11 cellular contexts compared by ENCODE assay signal in genomic region chr10:129959544-129960492, GRCh38. TPM values are rescaled to one million over a fixed set of nuclear protein-coding genes. Genes with fewer than 3 reads are reported as not detected.
DNase-seq lines count a peak whose midpoint lies in the region; ATAC-seq and TF ChIP-seq lines count a peak whose summit lies in the region.
"Had no signal": no experiment of that assay in that cellular context is flagged by ENCODE, and none has a peak within 500 bp of the region (broad histone marks: within the 10 kb centered on the region; RNA-seq: fewer than 3 reads in every experiment).

No MANE protein-coding gene starts in this region.

- no peak for ATAC-seq in activated CD4-positive, alpha-beta T cell treated with anti-CD3 and anti-CD28 coated beads for 36 hours
- ATAC-seq in left lung, result no peak

- no peak overlapping the region for H2BK15ac ChIP-seq in mesendoderm (replicated peaks; ENCODE audit: low read depth)

- no peaks in the 10 kb centered on the region for H3F3A ChIP-seq in MM.1S (ENCODE audit: insufficient read depth, low read length)

- H3K4me3 Mint-ChIP-seq in activated CD4-positive, alpha-beta T cell treated with anti-CD3 and anti-CD28 coated beads for 36 hours, result peak overlapping the region; percentile 32

- H3K4me3 ChIP-seq in ascending aorta (peak overlapping the region; percentile 32 to 50), mesendoderm (ENCODE audit: low read length) (no peak overlapping the region), stomach (peak overlapping the region; percentile 18 to 41 (median 26)), left lung (no peak overlapping the region), MM.1S (ENCODE audit: low read length) (no peak overlapping the region)

- H2BK120ac ChIP-seq in mesendoderm (ENCODE audit: low read depth, low read length), result no peak overlapping the region

- no peak overlapping the region for H4K5ac ChIP-seq in mesendoderm (ENCODE audit: low read length)

- H3K27me3 Mint-ChIP-seq in activated CD4-positive, alpha-beta T cell treated with anti-CD3 and anti-CD28 coated beads for 36 hours, result peaks cover 66% of the 10 kb centered on the region

- H4K8ac ChIP-seq in mesendoderm (ENCODE audit: low read depth, low read length), result no peak overlapping the region

- no peak overlapping the region for H3K23ac ChIP-seq in mesendoderm (ENCODE audit: low read length)

- H3K36me3 ChIP-seq in ascending aorta, result no peaks in the 10 kb centered on the region
- no peaks in the 10 kb centered on the region for H3K36me3 ChIP-seq in mesendoderm (ENCODE audit: control insufficient read depth, insufficient read depth, low read length)
- no peaks in the 10 kb centered on the region for H3K36me3 ChIP-seq in stomach
- no peaks in the 10 kb centered on the region for H3K36me3 ChIP-seq in left lung
- no peaks in the 10 kb centered on the region for H3K36me3 ChIP-seq in MM.1S (replicated peaks; ENCODE audit: insufficient read depth, low read length)
- H3K36me3 ChIP-seq: upper lobe of left lung had no signal

- H3K56ac ChIP-seq in mesendoderm (ENCODE audit: low read length), result peak overlapping the region; percentile 54

- no peaks in the 10 kb centered on the region for H3K79me2 ChIP-seq in mesendoderm (ENCODE audit: control insufficient read depth, insufficient read depth, low read length)
- no peaks in the 10 kb centered on the region for H3K79me2 ChIP-seq in MM.1S (ENCODE audit: low read length)

- H3K18ac ChIP-seq in mesendoderm (ENCODE audit: low read length), result peak overlapping the region; percentile 61

- no peaks in the 10 kb centered on the region for H3K79me1 ChIP-seq in mesendoderm (ENCODE audit: low read length)

- H3K27ac ChIP-seq in ascending aorta (peak overlapping the region in 1 of 2 donors; percentile 35), mesendoderm (ENCODE audit: low read depth, low read length) (no peak overlapping the region), stomach (peak overlapping the region in 2 of 5 donors; percentile 3 to 16), left lung (no peak overlapping the region), MM.1S (ENCODE audit: low read length) (no peak overlapping the region)
- H3K27ac ChIP-seq: upper lobe of left lung had no signal

- H4K20me1 ChIP-seq in MM.1S (ENCODE audit: insufficient read depth, low read length), result no peaks in the 10 kb centered on the region

- peak overlapping the region; percentile 54 for H3K4me2 ChIP-seq in mesendoderm (ENCODE audit: low read length)
- H3K4me2 ChIP-seq in MM.1S (ENCODE audit: low read depth, low read length), result no peak overlapping the region

- no peak for TF ChIP-seq EP300 in stomach (IDR thresholded peaks at IDR 0.05)

- no peak overlapping the region for H3K4ac ChIP-seq in mesendoderm (ENCODE audit: low read depth, low read length)

- H2BK5ac ChIP-seq in mesendoderm (ENCODE audit: low read length), result no peak overlapping the region

- no peak overlapping the region for H2AK5ac ChIP-seq in mesendoderm (ENCODE audit: low read length)

- no peak for TF ChIP-seq POLR2A in stomach (IDR thresholded peaks at IDR 0.05)

- no peaks in the 10 kb centered on the region for H3K9me2 ChIP-seq in MM.1S (replicated peaks; ENCODE audit: insufficient read depth, low read length)

- H3K9ac ChIP-seq in mesendoderm (ENCODE audit: low read length), result peak overlapping the region; percentile 21
- H3K9ac ChIP-seq in MM.1S (ENCODE audit: low read length), result no peak overlapping the region

- no peaks in the 10 kb centered on the region for H3K9me3 ChIP-seq in ascending aorta
- H3K9me3 ChIP-seq in stomach, result peaks cover 0 to 7% (median 0%) of the 10 kb centered on the region in 4 donors
- no peaks in the 10 kb centered on the region for H3K9me3 ChIP-seq in left lung
- H3K9me3 ChIP-seq in MM.1S (replicated peaks; ENCODE audit: insufficient read depth, low read length), result no peaks in the 10 kb centered on the region
- H3K9me3 ChIP-seq: upper lobe of left lung had no signal

- H3K4me1 ChIP-seq in ascending aorta, result peaks cover 3 to 15% of the 10 kb centered on the region in 2 donors
- H3K4me1 ChIP-seq in mesendoderm (ENCODE audit: control insufficient read depth, low read depth, low read length), result peaks cover 4% of the 10 kb centered on the region
- peaks cover 33 to 52% (median 44%) of the 10 kb centered on the region in 4 donors for H3K4me1 ChIP-seq in stomach
- peaks cover 0 to 39% of the 10 kb centered on the region in 2 donors for H3K4me1 ChIP-seq in left lung
- H3K4me1 ChIP-seq in MM.1S (ENCODE audit: low read length), result no peaks in the 10 kb centered on the region

- POLR2A ChIA-PET in activated CD4-positive, alpha-beta T cell treated with anti-CD3 and anti-CD28 coated beads for 36 hours (lab: Charles Lee), result no interaction called here

- no peaks in the 10 kb centered on the region for H3K9me3 Mint-ChIP-seq in activated CD4-positive, alpha-beta T cell treated with anti-CD3 and anti-CD28 coated beads for 36 hours (ENCODE audit: low read depth)

- H3K27ac Mint-ChIP-seq in activated CD4-positive, alpha-beta T cell treated with anti-CD3 and anti-CD28 coated beads for 36 hours, result no peak overlapping the region

- DNase-seq in activated CD4-positive, alpha-beta T cell treated with anti-CD3 and anti-CD28 coated beads for 36 hours, result no peak
- DNase-seq in activated CD4-positive, alpha-beta T cell treated with anti-CD3 and anti-CD28 coated beads, Interleukin-2, amount 50 U/mL, for 48 hours, result no peak
- peak in 1 of 2 donors; percentile 60 for DNase-seq in ascending aorta (ENCODE audit: low spot score in 2 of 2)
- no peak for DNase-seq in mesendoderm
- DNase-seq in stomach, result peak; percentile 15
- no peak for DNase-seq in stimulated activated CD4-positive, alpha-beta T cell treated with anti-CD3 and anti-CD28 coated beads, Interleukin-2, amount 100 ng/mL, for 48 hours
- no peak for DNase-seq in left lung
- DNase-seq in MM.1S, result no peak
- DNase-seq: effector CD4-positive, alpha-beta T cell; NCI-H748 treated with DMSO at 0.1 percent for 48 hours had no signal

- CTCF ChIA-PET in activated CD4-positive, alpha-beta T cell treated with anti-CD3 and anti-CD28 coated beads for 36 hours (lab: Charles Lee), result no interaction called here

- intact Hi-C loops in activated CD4-positive, alpha-beta T cell treated with anti-CD3 and anti-CD28 coated beads for 36 hours (cut with DNase I, micrococcal nuclease), result loop anchor here (5.0 to 10.0 kb wide), 4 partner anchors 147 to 493 kb away; partner anchors contain the start of genes C10orf143 (in 1 of the 2) and MGMT (in 1 of the 2)
- intact Hi-C loops in ascending aorta (cut with DNase I), result loop anchor here (5.0 kb wide), 3 partner anchors 177 to 863 kb away; partner anchors contain the start of genes GLRX3 and MGMT
- intact Hi-C loops in stomach (cut with DNase I; ENCODE audit: low total_unique reads), result no loop called here
- intact Hi-C loops in left lung (cut with DNase I), result loop anchor here in 1 of 2 donors (10.0 kb wide), 1 partner anchor 925 kb away; no protein-coding TSS in a partner anchor

- no CpG with 5 or more reads among the region's 84 CpGs for WGBS in mesendoderm (ENCODE audit: extremely low coverage, insufficient coverage, low lambda C conversion rate)
- 12 to 20% (median 12%) methylated on average over 47 to 84 of the region's 84 CpGs for WGBS in stomach, 5 donors

- H2AFZ ChIP-seq in MM.1S (ENCODE audit: low read length), result no peak overlapping the region

- TF ChIP-seq CTCF in ascending aorta (IDR thresholded peaks at IDR 0.05) (no peak), stomach (IDR thresholded peaks at IDR 0.05) (no peak), left lung (IDR thresholded peaks at IDR 0.05) (no peak), MM.1S (IDR thresholded peaks at IDR 0.05; ENCODE audit: low read length) (no peak)

- H3K27me3 ChIP-seq in ascending aorta, result peaks cover 27% of the 10 kb centered on the region
- H3K27me3 ChIP-seq in mesendoderm (ENCODE audit: insufficient read depth, low read length, poor library complexity), result peaks cover 38% of the 10 kb centered on the region
- peaks cover 63 to 100% (median 86%) of the 10 kb centered on the region in 3 donors for H3K27me3 ChIP-seq in stomach
- peaks cover 96 to 100% of the 10 kb centered on the region in 2 donors for H3K27me3 ChIP-seq in left lung
- H3K27me3 ChIP-seq in MM.1S (replicated peaks; ENCODE audit: insufficient read depth, low read length), result no peaks in the 10 kb centered on the region

- no peaks in the 10 kb centered on the region for H3K36me3 Mint-ChIP-seq in activated CD4-positive, alpha-beta T cell treated with anti-CD3 and anti-CD28 coated beads for 36 hours (ENCODE audit: low read depth)

- H3K4me1 Mint-ChIP-seq in activated CD4-positive, alpha-beta T cell treated with anti-CD3 and anti-CD28 coated beads for 36 hours, result peaks cover 26% of the 10 kb centered on the region

RNA-seq across cellular contexts. Expression of gene EBF3, which starts 4.3 kb away (rescaled TPM):
- total RNA-seq in activated CD4-positive, alpha-beta T cell treated with anti-CD3 and anti-CD28 coated beads for 36 hours, result not detected
- 20.2 TPM for total RNA-seq in ascending aorta
- polyA plus RNA-seq in mesendoderm (2013, experiment 1 of 2), result 0.87 TPM
- 0.76 TPM for polyA plus RNA-seq in mesendoderm (2013, experiment 2 of 2)
- total RNA-seq in stomach, result 1 to 10 TPM in 1 of 5 donors, under 1 TPM in 1, not detected in 3; 0.58 to 7.3 TPM
- polyA plus RNA-seq in stomach, result under 1 TPM; 0.19 to 0.63 (median 0.31) TPM
- under 1 TPM in 1 of 2 donors, not detected in 1; 0.10 TPM for total RNA-seq in left lung

Comparison
In these comparisons a context has a peak if more than half of its experiments do, and no peak if none do; other contexts are left out.
1. H3K4me3 ChIP-seq: peak in ascending aorta (2 of 2) and stomach (4 of 4); none in mesendoderm (single experiment), left lung (0 of 2) and MM.1S (single experiment).